In genomic region chr13:73995752-73996151, GRCh38 we compare ENCODE assay signal across 26 cellular contexts.
"Had no signal": no experiment of that assay in that cellular context is flagged by ENCODE, and none has a peak within 500 bp of the region (broad histone marks: within the 10 kb centered on the region; RNA-seq: fewer than 3 reads in every experiment).

No MANE protein-coding gene starts in this region.

- H3K4me3 ChIP-seq: breast epithelium, SJSA1 had no signal

- DNase-seq: activated B cell treated with CpG ODN at 0.5 μM for 24 hours; activated CD4-positive, alpha-beta memory T cell treated with anti-CD3 and anti-CD28 coated beads, Interleukin-2, amount 10 ng/mL, durations not matched to agents 7 days and 5 days; activated CD4-positive, alpha-beta T cell treated with anti-CD3 and anti-CD28 coated beads for 1 hour; activated CD4-positive, alpha-beta T cell treated with anti-CD3 and anti-CD28 coated beads, Interleukin-2, amount 10 ng/mL, durations not matched to agents 7 days and 5 days; activated gamma-delta T cell treated with Interleukin-2 at 50 U/mL for 16 hours; activated naive CD4-positive, alpha-beta T cell treated with anti-CD3 and anti-CD28 coated beads, Interleukin-2, amount 10 ng/mL, durations not matched to agents 7 days and 5 days; activated naive CD8-positive, alpha-beta T cell treated with anti-CD3 and anti-CD28 coated beads, Interleukin-2, amount 10 ng/mL, durations not matched to agents 7 days and 5 days; activated T-cell treated with anti-CD3 and anti-CD28 coated beads for 4 hours; activated T-cell treated with anti-CD3 and anti-CD28 coated beads, Interleukin-2, amount 50 U/mL, for 72 hours; central memory CD4-positive, alpha-beta T cell; KG1; MV-4-11; NCI-H1092 treated with DMSO at 0.1 percent for 48 hours; NCI-H1417 treated with DMSO at 0.1 percent for 48 hours; NCI-H1694; NCI-H2029 treated with DMSO at 0.1 percent for 48 hours; NCI-H510A treated with DMSO at 0.1 percent for 48 hours; NCI-H69; NK-92 treated with Interleukin-12 subunit alpha and Interleukin-12 subunit beta, amount 100 ng/mL, for 24 hours; PC-3; SHP77; T-helper 2 cell; T1000 had no signal

- H3K36me3 ChIP-seq: breast epithelium, SJSA1 had no signal

- ATAC-seq: activated T-cell treated with anti-CD3 and anti-CD28 coated beads, Interleukin-2, amount 50 U/mL, for 72 hours; PC-3; SK-N-SH treated with all-trans-retinoic acid at 6 μM for 48 hours had no signal

- H3K27ac ChIP-seq: breast epithelium, SJSA1 had no signal

- H3K27me3 ChIP-seq: breast epithelium, SJSA1 had no signal

- H3K9me3 ChIP-seq: breast epithelium, SJSA1 had no signal

- H3K4me1 ChIP-seq: SJSA1 had no signal
